ENCODE assay signal across 19 cellular contexts in the genomic region with DNA sequence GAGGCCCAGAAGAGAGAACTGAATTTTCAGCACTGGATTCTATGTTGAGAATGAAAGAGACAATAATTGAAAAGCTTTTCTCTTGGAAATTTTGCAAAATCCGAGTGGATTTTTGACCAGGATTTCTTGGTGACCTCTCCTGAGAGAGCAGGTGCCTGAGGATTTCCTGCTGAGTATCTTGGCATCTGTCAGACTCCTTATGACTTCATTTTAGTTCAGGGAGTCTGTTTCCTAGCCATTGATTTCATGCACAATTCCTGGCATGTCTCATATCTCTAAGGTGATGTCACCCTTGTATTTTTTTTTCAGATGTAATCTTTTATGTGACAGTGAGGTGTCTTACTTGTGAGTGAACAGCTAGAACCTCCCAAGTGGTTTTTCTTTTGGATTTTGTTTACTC.
DNase-seq lines count a peak whose midpoint lies in the region; ATAC-seq and TF ChIP-seq lines count a peak whose summit lies in the region.
"Had no signal": no experiment of that assay in that cellular context is flagged by ENCODE, and none has a peak within 500 bp of the region (broad histone marks: within the 10 kb centered on the region; RNA-seq: fewer than 3 reads in every experiment).

No MANE protein-coding gene starts in this region.

- DNase-seq in ELR (ENCODE audit: low read depth) (peak; percentile 61), NCI-H2171 treated with DMSO at 0.1 percent for 48 hours (lab: John Stamatoyannopoulos, UW) (peak; percentile 84), mammary epithelial cell (peak; percentile 35), mesothelial cell of epicardium (ENCODE audit: low spot score in 2 of 2, unreplicated experiment in 2 of 2) (no peak), NCI-H345 (lab: John Stamatoyannopoulos, UW) (no peak), HAP-1 (ENCODE audit: low spot score in 2 of 2) (no peak), AG08395 (ENCODE audit: low spot score) (no peak)
- DNase-seq: activated CD4-positive, alpha-beta T cell treated with anti-CD3 and anti-CD28 coated beads, Interleukin-2, amount 10 ng/mL, durations not matched to agents 7 days and 5 days; activated naive CD8-positive, alpha-beta T cell treated with anti-CD3 and anti-CD28 coated beads, Interleukin-2, amount 10 ng/mL, durations not matched to agents 7 days and 5 days; activated T-cell treated with anti-CD3 and anti-CD28 coated beads, Interleukin-2, amount 50 U/mL, for 1 hour; H7; SHP77 treated with DMSO at 0.1 percent for 48 hours; sigmoid colon; stimulated activated CD4-positive, alpha-beta T cell treated with anti-CD3 and anti-CD28 coated beads, Interleukin-2, amount 100 ng/mL, for 48 hours; T-helper 9 cell; testis had no signal

- H3K27me3 ChIP-seq in mammary epithelial cell (ENCODE audit: insufficient read depth, low read length), result no peaks in the 10 kb centered on the region
- H3K27me3 ChIP-seq in HAP-1 (ENCODE audit: low read depth), result no peaks in the 10 kb centered on the region
- H3K27me3 ChIP-seq: BLaER1, sigmoid colon, testis had no signal

- peaks cover 16% of the 10 kb centered on the region for H3K4me1 Mint-ChIP-seq in mesothelial cell of epicardium
- H3K4me1 Mint-ChIP-seq: activated CD4-positive, alpha-beta T cell treated with anti-CD3 and anti-CD28 coated beads, Interleukin-2, amount 10 ng/mL, durations not matched to agents 7 days and 5 days; activated naive CD8-positive, alpha-beta T cell treated with anti-CD3 and anti-CD28 coated beads, Interleukin-2, amount 10 ng/mL, durations not matched to agents 7 days and 5 days; central memory CD8-positive, alpha-beta T cell had no signal

- H3K4me3 ChIP-seq in mammary epithelial cell (replicated peaks in 1 of 3; ENCODE audit: insufficient read depth in 1 of 3, low read depth in 2 of 3, low read length in 3 of 3), result no peak overlapping the region
- no peak overlapping the region for H3K4me3 ChIP-seq in HAP-1
- H3K4me3 ChIP-seq: BLaER1, sigmoid colon, testis had no signal

- H3K36me3 Mint-ChIP-seq in mesothelial cell of epicardium, result no peaks in the 10 kb centered on the region
- H3K36me3 Mint-ChIP-seq: activated naive CD8-positive, alpha-beta T cell treated with anti-CD3 and anti-CD28 coated beads, Interleukin-2, amount 10 ng/mL, durations not matched to agents 7 days and 5 days had no signal

- TF ChIP-seq CTCF in mammary epithelial cell (conservative IDR thresholded peaks at IDR 0.05 in 1 of 2, IDR thresholded peaks at IDR 0.05 in 1 of 2; ENCODE audit: extremely low read depth in 1 of 2, insufficient read depth in 1 of 2, low read depth in 1 of 2, low read length in 2 of 2), result no peak
- TF ChIP-seq CTCF in mesothelial cell of epicardium (IDR thresholded peaks at IDR 0.05; ENCODE audit: unreplicated experiment), result no peak

- H4K20me1 ChIP-seq in mammary epithelial cell (ENCODE audit: insufficient read depth, low read length), result no peaks in the 10 kb centered on the region
- H4K20me1 ChIP-seq: BLaER1 had no signal

- H3K4me1 ChIP-seq in mammary epithelial cell (ENCODE audit: insufficient read depth, low read length) (peaks cover 7% of the 10 kb centered on the region), HAP-1 (no peaks in the 10 kb centered on the region)
- H3K4me1 ChIP-seq: testis had no signal

- no TSS peak for BruUV-seq in mammary epithelial cell (replicated peaks; lab: Mats Ljungman, UMichigan)

- ATAC-seq in GM18858 (IDR thresholded peaks at IDR 0.05; ENCODE audit: unreplicated experiment), result no peak

- in situ Hi-C loops in mammary epithelial cell (cut with MboI; ENCODE audit: low sequenced_read_pairs in 2 of 2) (no loop called here), HAP-1 (cut with MboI; ENCODE audit: low sequenced_read_pairs) (no loop called here)

- H3K36me3 ChIP-seq in mammary epithelial cell (ENCODE audit: insufficient read depth, low read length) (no peaks in the 10 kb centered on the region), HAP-1 (replicated peaks) (no peaks in the 10 kb centered on the region)
- H3K36me3 ChIP-seq: BLaER1, sigmoid colon had no signal

- H3K27me3 Mint-ChIP-seq in mesothelial cell of epicardium (ENCODE audit: low read depth), result no peaks in the 10 kb centered on the region
- H3K27me3 Mint-ChIP-seq: activated CD4-positive, alpha-beta T cell treated with anti-CD3 and anti-CD28 coated beads, Interleukin-2, amount 10 ng/mL, durations not matched to agents 7 days and 5 days; activated naive CD8-positive, alpha-beta T cell treated with anti-CD3 and anti-CD28 coated beads, Interleukin-2, amount 10 ng/mL, durations not matched to agents 7 days and 5 days; central memory CD8-positive, alpha-beta T cell had no signal

- H3K9me3 ChIP-seq in mammary epithelial cell (replicated peaks; ENCODE audit: insufficient read depth, low read length), result no peaks in the 10 kb centered on the region
- H3K9me3 ChIP-seq in HAP-1, result no peaks in the 10 kb centered on the region
- H3K9me3 ChIP-seq: BLaER1, sigmoid colon, testis had no signal

- 44% methylated on average over 1 of the region's 1 CpG for WGBS in mammary epithelial cell (ENCODE audit: low coverage, missing lambda C conversion rate)

- peak overlapping the region; percentile 59 for H3K27ac Mint-ChIP-seq in mesothelial cell of epicardium
- H3K27ac Mint-ChIP-seq: activated CD4-positive, alpha-beta T cell treated with anti-CD3 and anti-CD28 coated beads, Interleukin-2, amount 10 ng/mL, durations not matched to agents 7 days and 5 days; activated naive CD8-positive, alpha-beta T cell treated with anti-CD3 and anti-CD28 coated beads, Interleukin-2, amount 10 ng/mL, durations not matched to agents 7 days and 5 days had no signal

- no peak overlapping the region for H2AFZ ChIP-seq in mammary epithelial cell (ENCODE audit: low read depth, low read length)

- intact Hi-C loops in mammary epithelial cell (cut with micrococcal nuclease), result no loop called here

- dilution Hi-C loops in mammary epithelial cell (cut with HindIII; ENCODE audit: low sequenced_read_pairs), result no loop called here

- CTCF ChIA-PET in mammary epithelial cell (lab: Charles Lee; ENCODE audit: low non-redundant PET), result no interaction called here

- H3K79me2 ChIP-seq in mammary epithelial cell (ENCODE audit: insufficient read depth, low read length), result peaks cover 96% of the 10 kb centered on the region

- H3K9ac ChIP-seq in mammary epithelial cell (ENCODE audit: insufficient read depth, low read length), result no peak overlapping the region
- H3K9ac ChIP-seq: BLaER1 had no signal

- no peak overlapping the region for H3K27ac ChIP-seq in mammary epithelial cell (ENCODE audit: insufficient read depth, low read depth, low read length)
- H3K27ac ChIP-seq: BLaER1, testis had no signal

- no peaks in the 10 kb centered on the region for H3K9me3 Mint-ChIP-seq in mesothelial cell of epicardium
- H3K9me3 Mint-ChIP-seq: activated CD4-positive, alpha-beta T cell treated with anti-CD3 and anti-CD28 coated beads, Interleukin-2, amount 10 ng/mL, durations not matched to agents 7 days and 5 days; activated naive CD8-positive, alpha-beta T cell treated with anti-CD3 and anti-CD28 coated beads, Interleukin-2, amount 10 ng/mL, durations not matched to agents 7 days and 5 days; central memory CD8-positive, alpha-beta T cell had no signal

- no peak overlapping the region for H3K4me3 Mint-ChIP-seq in mesothelial cell of epicardium
- H3K4me3 Mint-ChIP-seq: activated CD4-positive, alpha-beta T cell treated with anti-CD3 and anti-CD28 coated beads, Interleukin-2, amount 10 ng/mL, durations not matched to agents 7 days and 5 days; activated naive CD8-positive, alpha-beta T cell treated with anti-CD3 and anti-CD28 coated beads, Interleukin-2, amount 10 ng/mL, durations not matched to agents 7 days and 5 days; central memory CD8-positive, alpha-beta T cell had no signal

- H3K4me2 ChIP-seq in mammary epithelial cell (ENCODE audit: insufficient read depth, low read depth, low read length), result no peak overlapping the region
- H3K4me2 ChIP-seq: BLaER1 had no signal

Comparison
In these comparisons a context has a peak if more than half of its experiments do, and no peak if none do; other contexts are left out.
1. DNase-seq: peak in ELR (single experiment), NCI-H2171 treated with DMSO at 0.1 percent for 48 hours (single experiment) and mammary epithelial cell (single experiment); none in mesothelial cell of epicardium (0 of 2), NCI-H345 (single experiment), HAP-1 (0 of 2) and AG08395 (single experiment).